Comparison of ENCODE assay signal across 14 cellular contexts in genomic region chr22:27377901-27378300, GRCh38.
DNase-seq lines count a peak whose midpoint lies in the region; ATAC-seq, FAIRE-seq and TF ChIP-seq lines count a peak whose summit lies in the region.
"Had no signal": no experiment of that assay in that cellular context is flagged by ENCODE, and none has a peak within 500 bp of the region (broad histone marks: within the 10 kb centered on the region; RNA-seq: fewer than 3 reads in every experiment).

No MANE protein-coding gene starts in this region.

- DNase-seq in DMS 273 treated with DMSO at 0.1 percent for 48 hours (lab: John Stamatoyannopoulos, UW) (peak; percentile 19), NCI-H2081 (lab: John Stamatoyannopoulos, UW) (peak; percentile 69 to 90), astrocyte of the cerebellum (ENCODE audit: low read depth) (peak; percentile 8), GM19239 (ENCODE audit: insufficient read length, low spot score) (no peak), foreskin keratinocyte (no peak)
- DNase-seq in effector CD8-positive, alpha-beta T cell (lab: John Stamatoyannopoulos, UW) = no peak
- no peak for DNase-seq in activated naive CD4-positive, alpha-beta T cell treated with anti-CD3 and anti-CD28 coated beads for 36 hours
- DNase-seq: activated CD8-positive, alpha-beta memory T cell treated with anti-CD3 and anti-CD28 coated beads, Interleukin-2, amount 10 ng/mL, durations not matched to agents 7 days and 5 days; caudate nucleus; foreskin melanocyte; mammary epithelial cell; stimulated activated naive CD4-positive, alpha-beta T cell treated with Interleukin-2 at 50 U/mL for 16 hours had no signal

- in situ Hi-C loops in astrocyte of the cerebellum (cut with HindIII; ENCODE audit: low sequenced_read_pairs) = no loop called here

- FAIRE-seq in GM19239 (lab: Jason Lieb, UNC) = no peak
- FAIRE-seq: HTR-8/SVneo had no signal

- H3K4me3 Mint-ChIP-seq in activated naive CD4-positive, alpha-beta T cell treated with anti-CD3 and anti-CD28 coated beads for 36 hours = no peak overlapping the region
- H3K4me3 Mint-ChIP-seq: activated CD8-positive, alpha-beta memory T cell treated with anti-CD3 and anti-CD28 coated beads, Interleukin-2, amount 10 ng/mL, durations not matched to agents 7 days and 5 days had no signal

- no peak overlapping the region for H3K4me2 ChIP-seq in neural cell (ENCODE audit: low read length)

- no peak for TF ChIP-seq RAD21 in neural cell (conservative IDR thresholded peaks at IDR 0.05)

- ATAC-seq in foreskin keratinocyte = no peak
- ATAC-seq: activated CD8-positive, alpha-beta memory T cell treated with anti-CD3 and anti-CD28 coated beads, Interleukin-2, amount 10 ng/mL, durations not matched to agents 7 days and 5 days had no signal

- no peaks in the 10 kb centered on the region for H3F3A ChIP-seq in neural cell (ENCODE audit: insufficient read depth, low read length, poor library complexity, severe bottlenecking)

- no peak overlapping the region for H3K9ac ChIP-seq in neural cell (ENCODE audit: low read length)

- H3K4me1 ChIP-seq in foreskin keratinocyte = no peaks in the 10 kb centered on the region

- H3K27ac ChIP-seq in neural cell (ENCODE audit: low read length) = peak overlapping the region; percentile 26
- no peak overlapping the region for H3K27ac ChIP-seq in foreskin keratinocyte

- H3K9me3 ChIP-seq in neural cell (ENCODE audit: low read length) = no peaks in the 10 kb centered on the region

- H3K36me3 ChIP-seq in neural cell (ENCODE audit: insufficient read depth, low read length) = no peaks in the 10 kb centered on the region

- no peak for TF ChIP-seq EP300 in neural cell (conservative IDR thresholded peaks at IDR 0.05; ENCODE audit: poor library complexity, severe bottlenecking)

- H3K27me3 ChIP-seq in neural cell (ENCODE audit: insufficient read depth, low read depth, low read length) (no peaks in the 10 kb centered on the region), foreskin keratinocyte (peaks cover 20% of the 10 kb centered on the region)

- no peak overlapping the region for H2AFZ ChIP-seq in neural cell (ENCODE audit: low read depth, low read length)

- H3K27me3 Mint-ChIP-seq in activated naive CD4-positive, alpha-beta T cell treated with anti-CD3 and anti-CD28 coated beads for 36 hours (ENCODE audit: low read depth) = peaks cover 6% of the 10 kb centered on the region

- intact Hi-C loops in activated naive CD4-positive, alpha-beta T cell treated with anti-CD3 and anti-CD28 coated beads for 36 hours (cut with micrococcal nuclease) = no loop called here

- no peaks in the 10 kb centered on the region for H3K9me2 ChIP-seq in neural cell (ENCODE audit: insufficient read depth, low read length)

- no peaks in the 10 kb centered on the region for H3K36me3 Mint-ChIP-seq in activated naive CD4-positive, alpha-beta T cell treated with anti-CD3 and anti-CD28 coated beads for 36 hours (ENCODE audit: low read depth)
- H3K36me3 Mint-ChIP-seq: activated CD8-positive, alpha-beta memory T cell treated with anti-CD3 and anti-CD28 coated beads, Interleukin-2, amount 10 ng/mL, durations not matched to agents 7 days and 5 days had no signal

- H3K27ac Mint-ChIP-seq in activated naive CD4-positive, alpha-beta T cell treated with anti-CD3 and anti-CD28 coated beads for 36 hours = no peak overlapping the region
- H3K27ac Mint-ChIP-seq: activated CD8-positive, alpha-beta memory T cell treated with anti-CD3 and anti-CD28 coated beads, Interleukin-2, amount 10 ng/mL, durations not matched to agents 7 days and 5 days had no signal

- H3K4me3 ChIP-seq in astrocyte of the cerebellum (ENCODE audit: low read depth, low read length) (peak overlapping the region; percentile 11), neural cell (ENCODE audit: low read length) (no peak overlapping the region)

- H3K4me1 Mint-ChIP-seq in activated naive CD4-positive, alpha-beta T cell treated with anti-CD3 and anti-CD28 coated beads for 36 hours (ENCODE audit: low read depth) = no peaks in the 10 kb centered on the region
- H3K4me1 Mint-ChIP-seq: activated CD8-positive, alpha-beta memory T cell treated with anti-CD3 and anti-CD28 coated beads, Interleukin-2, amount 10 ng/mL, durations not matched to agents 7 days and 5 days had no signal

- H4K20me1 ChIP-seq in neural cell (ENCODE audit: insufficient read depth) = no peaks in the 10 kb centered on the region

- no peaks in the 10 kb centered on the region for H3K9me3 Mint-ChIP-seq in activated naive CD4-positive, alpha-beta T cell treated with anti-CD3 and anti-CD28 coated beads for 36 hours

- TF ChIP-seq CTCF in astrocyte of the cerebellum (IDR thresholded peaks at IDR 0.05; ENCODE audit: low read depth, low read length, missing control alignments) (no peak), neural cell (IDR thresholded peaks at IDR 0.05; ENCODE audit: poor library complexity, severe bottlenecking) (no peak), foreskin keratinocyte (conservative IDR thresholded peaks at IDR 0.05) (no peak)

- CTCF ChIA-PET in activated naive CD4-positive, alpha-beta T cell treated with anti-CD3 and anti-CD28 coated beads for 36 hours (lab: Charles Lee) = no interaction called here

- no peaks in the 10 kb centered on the region for H3K79me2 ChIP-seq in neural cell (replicated peaks; ENCODE audit: insufficient read depth, low read length)

TF ChIP-seq in neural cell, 6 proteins besides CTCF, POLR2A, EP300 and RAD21:
- no peak for TF ChIP-seq POLR2AphosphoS5 (IDR thresholded peaks at IDR 0.05)
- TF ChIP-seq REST (IDR thresholded peaks at IDR 0.05; ENCODE audit: borderline replicate concordance) = no peak
- no peak for TF ChIP-seq SMC3 (conservative IDR thresholded peaks at IDR 0.05; ENCODE audit: poor library complexity)
- no peak for TF ChIP-seq TAF1 (IDR thresholded peaks at IDR 0.05; ENCODE audit: low read depth)
- TF ChIP-seq EZH2 (IDR thresholded peaks at IDR 0.05; ENCODE audit: borderline replicate concordance, insufficient read depth, low read length, poor library complexity, severe bottlenecking) = no peak
- no peak for TF ChIP-seq MXI1 (conservative IDR thresholded peaks at IDR 0.05; ENCODE audit: poor library complexity, severe bottlenecking)

Comparison
In these comparisons a context has a peak if more than half of its experiments do, and no peak if none do; other contexts are left out.
1. DNase-seq: peak in DMS 273 treated with DMSO at 0.1 percent for 48 hours (single experiment), NCI-H2081 (2 of 2) and astrocyte of the cerebellum (single experiment); none in effector CD8-positive, alpha-beta T cell (single experiment), activated naive CD4-positive, alpha-beta T cell treated with anti-CD3 and anti-CD28 coated beads for 36 hours (single experiment), GM19239 (single experiment) and foreskin keratinocyte (0 of 2).